1 cellular context compared by ENCODE assay signal in the genomic region with DNA sequence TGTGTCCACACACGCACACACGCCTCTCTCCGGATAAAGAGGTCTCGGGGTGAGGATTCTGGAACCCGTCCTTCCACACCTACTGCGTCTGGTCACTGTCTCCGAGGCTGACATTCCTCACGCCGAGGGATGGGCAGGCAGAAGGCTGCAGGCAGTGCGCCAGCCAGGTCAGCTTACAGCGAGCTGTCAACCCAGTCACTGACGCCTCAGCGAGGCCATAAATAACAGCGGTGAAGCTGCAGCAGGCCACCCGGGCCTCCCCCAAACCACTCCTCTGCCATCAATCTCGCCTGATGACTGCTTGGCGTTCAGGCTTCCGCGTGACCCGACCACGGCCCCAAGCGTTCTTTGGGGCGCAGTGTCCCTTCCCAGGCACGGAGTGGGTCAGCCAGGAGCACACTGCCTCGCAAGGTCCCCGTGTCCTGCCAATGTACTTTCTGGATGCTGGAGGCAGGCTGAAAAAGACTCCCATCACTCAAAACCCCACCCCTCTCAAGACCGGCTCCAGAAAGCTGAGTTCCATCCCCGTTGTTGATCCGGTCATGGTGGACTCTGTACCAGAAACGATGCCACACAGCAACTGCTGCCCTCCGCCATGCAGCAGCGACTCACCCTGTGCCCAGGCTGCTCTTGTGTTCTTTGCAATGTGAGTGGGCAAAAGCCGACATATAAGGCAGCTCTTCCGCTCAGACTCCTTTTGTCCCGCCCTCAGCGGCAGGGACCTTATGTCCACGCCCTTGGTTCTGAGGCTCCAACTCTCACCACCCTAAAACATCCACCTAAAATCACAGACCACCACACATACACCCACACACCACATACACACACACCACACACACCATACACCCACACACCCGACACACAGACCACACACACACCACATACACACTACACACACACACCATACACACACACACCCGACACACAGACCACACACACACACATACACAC.
A peak's percentile ranks its signal among the peaks of the same experiment; 100 is the strongest.
TF ChIP-seq lines count a peak whose summit lies in the region.

No MANE protein-coding gene starts in this region.

TF ChIP-seq in K562, 482 proteins besides CTCF, POLR2A, EP300 and RAD21 (continued from another document and continues in another):
- no peak for TF ChIP-seq ATF1 (CRISPR knock-in tag; IDR thresholded peaks at IDR 0.05)
- TF ChIP-seq ATF1 (tag; IDR thresholded peaks at IDR 0.05), result peak; percentile 81
- no peak for TF ChIP-seq GTF2A2 (tag; IDR thresholded peaks at IDR 0.05)
- no peak for TF ChIP-seq CC2D1A (IDR thresholded peaks at IDR 0.05)
- peak; percentile 74 for TF ChIP-seq CHD4 (IDR thresholded peaks at IDR 0.05; ENCODE audit: insufficient read depth, insufficient replicate concordance, low read depth, low read length, poor library complexity, severe bottlenecking)
- TF ChIP-seq NFIC (IDR thresholded peaks at IDR 0.05), result peak; percentile 81
- 0 out of 2 replicates have a peak, but pooled peaks have one; percentile 13 for TF ChIP-seq RAD51 (IDR thresholded peaks at IDR 0.05; ENCODE audit: borderline replicate concordance, low read depth)
- peak; percentile 73; the same call in 1 of the 2 replicates for TF ChIP-seq SP1 (CRISPR knock-in tag; IDR thresholded peaks at IDR 0.05)
- no peak for TF ChIP-seq ZSCAN32 (CRISPR knock-in tag; IDR thresholded peaks at IDR 0.05)
- no peak for TF ChIP-seq BRCA1 (IDR thresholded peaks at IDR 0.05)
- no peak for TF ChIP-seq BRCA1 (CRISPR knock-in tag; IDR thresholded peaks at IDR 0.05)
- no peak for TF ChIP-seq NFRKB (IDR thresholded peaks at IDR 0.05; ENCODE audit: low read depth)
- TF ChIP-seq ESRRA (IDR thresholded peaks at IDR 0.05; ENCODE audit: borderline replicate concordance, low read depth), result peak; percentile 61; the same call in 1 of the 2 replicates
- TF ChIP-seq, protein P1, sequence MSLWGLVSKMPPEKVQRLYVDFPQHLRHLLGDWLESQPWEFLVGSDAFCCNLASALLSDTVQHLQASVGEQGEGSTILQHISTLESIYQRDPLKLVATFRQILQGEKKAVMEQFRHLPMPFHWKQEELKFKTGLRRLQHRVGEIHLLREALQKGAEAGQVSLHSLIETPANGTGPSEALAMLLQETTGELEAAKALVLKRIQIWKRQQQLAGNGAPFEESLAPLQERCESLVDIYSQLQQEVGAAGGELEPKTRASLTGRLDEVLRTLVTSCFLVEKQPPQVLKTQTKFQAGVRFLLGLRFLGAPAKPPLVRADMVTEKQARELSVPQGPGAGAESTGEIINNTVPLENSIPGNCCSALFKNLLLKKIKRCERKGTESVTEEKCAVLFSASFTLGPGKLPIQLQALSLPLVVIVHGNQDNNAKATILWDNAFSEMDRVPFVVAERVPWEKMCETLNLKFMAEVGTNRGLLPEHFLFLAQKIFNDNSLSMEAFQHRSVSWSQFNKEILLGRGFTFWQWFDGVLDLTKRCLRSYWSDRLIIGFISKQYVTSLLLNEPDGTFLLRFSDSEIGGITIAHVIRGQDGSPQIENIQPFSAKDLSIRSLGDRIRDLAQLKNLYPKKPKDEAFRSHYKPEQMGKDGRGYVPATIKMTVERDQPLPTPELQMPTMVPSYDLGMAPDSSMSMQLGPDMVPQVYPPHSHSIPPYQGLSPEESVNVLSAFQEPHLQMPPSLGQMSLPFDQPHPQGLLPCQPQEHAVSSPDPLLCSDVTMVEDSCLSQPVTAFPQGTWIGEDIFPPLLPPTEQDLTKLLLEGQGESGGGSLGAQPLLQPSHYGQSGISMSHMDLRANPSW (CRISPR knock-in tag; IDR thresholded peaks at IDR 0.05), result no peak; the same call in 1 of the 2 replicates
- TF ChIP-seq CXXC5 (CRISPR knock-in tag; IDR thresholded peaks at IDR 0.05), result peak; percentile 91
- peak; percentile 54; the same call in 1 of the 2 replicates for TF ChIP-seq NCOR1 (IDR thresholded peaks at IDR 0.05)
- peak; percentile 74 for TF ChIP-seq PBX2 (CRISPR knock-in tag; IDR thresholded peaks at IDR 0.05; ENCODE audit: low read depth)
- TF ChIP-seq PBX2 (tag; conservative IDR thresholded peaks at IDR 0.05; ENCODE audit: low read depth), result peak; percentile 99
- TF ChIP-seq E2F6 (IDR thresholded peaks at IDR 0.05; ENCODE audit: borderline replicate concordance in 1 of 2, extremely low read depth in 1 of 2, insufficient read depth in 1 of 2, insufficient read length in 1 of 2, low read depth in 1 of 2, low read length in 1 of 2, poor library complexity in 1 of 2, severe bottlenecking in 1 of 2), result peak; percentile 26 to 41
- peak; percentile 41; the same call in 1 of the 2 replicates for TF ChIP-seq POLR2AphosphoS5 (IDR thresholded peaks at IDR 0.05; ENCODE audit: control insufficient read depth, insufficient read depth, low read depth, low read length)
- peak; percentile 25; the same call in 1 of the 2 replicates for TF ChIP-seq ARID4B (CRISPR knock-in tag; IDR thresholded peaks at IDR 0.05)
- peak; percentile 19; the same call in 1 of the 2 replicates for TF ChIP-seq GATAD2A (IDR thresholded peaks at IDR 0.05)
- TF ChIP-seq, protein P2, sequence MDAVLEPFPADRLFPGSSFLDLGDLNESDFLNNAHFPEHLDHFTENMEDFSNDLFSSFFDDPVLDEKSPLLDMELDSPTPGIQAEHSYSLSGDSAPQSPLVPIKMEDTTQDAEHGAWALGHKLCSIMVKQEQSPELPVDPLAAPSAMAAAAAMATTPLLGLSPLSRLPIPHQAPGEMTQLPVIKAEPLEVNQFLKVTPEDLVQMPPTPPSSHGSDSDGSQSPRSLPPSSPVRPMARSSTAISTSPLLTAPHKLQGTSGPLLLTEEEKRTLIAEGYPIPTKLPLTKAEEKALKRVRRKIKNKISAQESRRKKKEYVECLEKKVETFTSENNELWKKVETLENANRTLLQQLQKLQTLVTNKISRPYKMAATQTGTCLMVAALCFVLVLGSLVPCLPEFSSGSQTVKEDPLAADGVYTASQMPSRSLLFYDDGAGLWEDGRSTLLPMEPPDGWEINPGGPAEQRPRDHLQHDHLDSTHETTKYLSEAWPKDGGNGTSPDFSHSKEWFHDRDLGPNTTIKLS (IDR thresholded peaks at IDR 0.05; ENCODE audit: borderline replicate concordance, low read depth), result 0 out of 2 replicates have a peak, but pooled peaks have one; percentile 27
- peak; percentile 15; the same call in 1 of the 2 replicates for TF ChIP-seq ZKSCAN1 (IDR thresholded peaks at IDR 0.05; ENCODE audit: low read depth, low read length)
- TF ChIP-seq, protein P3, sequence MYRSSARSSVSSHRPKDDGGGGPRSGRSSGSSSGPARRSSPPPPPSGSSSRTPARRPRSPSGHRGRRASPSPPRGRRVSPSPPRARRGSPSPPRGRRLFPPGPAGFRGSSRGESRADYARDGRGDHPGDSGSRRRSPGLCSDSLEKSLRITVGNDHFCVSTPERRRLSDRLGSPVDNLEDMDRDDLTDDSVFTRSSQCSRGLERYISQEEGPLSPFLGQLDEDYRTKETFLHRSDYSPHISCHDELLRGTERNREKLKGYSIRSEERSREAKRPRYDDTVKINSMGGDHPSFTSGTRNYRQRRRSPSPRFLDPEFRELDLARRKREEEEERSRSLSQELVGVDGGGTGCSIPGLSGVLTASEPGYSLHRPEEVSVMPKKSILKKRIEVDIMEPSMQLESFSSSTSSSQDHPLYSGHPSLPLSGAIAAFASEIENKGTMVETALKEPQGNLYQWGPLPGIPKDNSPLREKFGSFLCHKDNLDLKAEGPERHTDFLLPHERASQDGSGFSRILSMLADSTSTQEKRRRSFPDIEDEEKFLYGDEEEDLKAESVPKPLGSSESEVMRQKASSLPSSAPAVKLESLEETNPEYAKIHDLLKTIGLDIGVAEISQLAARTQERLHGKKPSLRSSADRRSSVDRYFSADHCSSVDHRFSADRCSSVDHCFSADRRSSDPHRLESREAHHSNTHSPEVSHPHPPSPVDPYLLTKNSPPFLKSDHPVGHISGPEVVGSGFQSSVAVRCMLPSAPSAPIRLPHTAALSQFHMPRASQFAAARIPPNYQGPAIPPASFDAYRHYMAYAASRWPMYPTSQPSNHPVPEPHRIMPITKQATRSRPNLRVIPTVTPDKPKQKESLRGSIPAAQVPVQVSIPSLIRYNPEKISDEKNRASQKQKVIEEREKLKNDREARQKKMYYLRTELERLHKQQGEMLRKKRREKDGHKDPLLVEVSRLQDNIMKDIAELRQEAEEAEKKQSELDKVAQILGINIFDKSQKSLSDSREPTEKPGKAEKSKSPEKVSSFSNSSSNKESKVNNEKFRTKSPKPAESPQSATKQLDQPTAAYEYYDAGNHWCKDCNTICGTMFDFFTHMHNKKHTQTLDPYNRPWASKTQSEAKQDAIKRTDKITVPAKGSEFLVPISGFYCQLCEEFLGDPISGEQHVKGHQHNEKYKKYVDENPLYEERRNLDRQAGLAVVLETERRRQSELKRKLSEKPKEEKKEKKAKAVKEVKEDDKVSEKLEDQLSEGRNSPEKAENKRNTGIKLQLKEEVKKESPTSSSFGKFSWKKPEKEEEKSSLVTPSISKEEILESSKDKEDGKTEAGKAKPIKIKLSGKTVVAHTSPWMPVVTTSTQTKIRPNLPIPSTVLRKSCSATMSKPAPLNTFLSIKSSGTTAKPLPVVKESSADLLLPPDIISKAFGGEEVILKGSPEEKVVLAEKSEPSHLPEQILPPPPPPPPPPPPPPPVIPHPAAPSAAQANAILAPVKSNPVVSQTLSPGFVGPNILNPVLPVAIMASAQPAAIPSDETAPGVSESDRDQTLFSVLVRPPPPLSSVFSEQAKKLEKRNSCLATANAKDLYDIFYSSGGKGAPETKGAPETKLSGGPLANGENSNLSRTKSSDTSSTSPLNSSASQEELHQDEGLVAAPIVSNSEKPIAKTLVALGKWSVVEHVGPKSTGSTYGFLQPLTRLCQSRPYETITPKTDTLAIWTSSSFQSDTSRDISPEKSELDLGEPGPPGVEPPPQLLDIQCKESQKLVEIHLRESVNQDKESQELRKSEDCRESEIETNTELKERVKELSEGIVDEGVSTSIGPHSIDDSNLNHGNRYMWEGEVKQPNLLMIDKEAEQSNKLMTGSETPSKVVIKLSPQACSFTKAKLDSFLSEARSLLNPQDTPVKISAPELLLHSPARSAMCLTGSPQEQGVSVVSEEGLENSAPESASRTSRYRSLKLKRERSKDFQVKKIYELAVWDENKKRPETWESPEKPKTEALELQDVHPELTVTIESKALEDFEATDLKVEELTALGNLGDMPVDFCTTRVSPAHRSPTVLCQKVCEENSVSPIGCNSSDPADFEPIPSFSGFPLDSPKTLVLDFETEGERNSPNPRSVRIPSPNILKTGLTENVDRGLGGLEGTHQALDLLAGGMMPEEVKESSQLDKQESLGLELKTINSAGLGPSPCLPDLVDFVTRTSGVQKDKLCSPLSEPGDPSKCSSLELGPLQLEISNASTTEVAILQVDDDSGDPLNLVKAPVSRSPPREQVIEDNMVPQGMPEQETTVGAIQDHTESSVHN (IDR thresholded peaks at IDR 0.05; ENCODE audit: borderline replicate concordance in 1 of 2, low read depth in 1 of 2), result peak in 1 of 2 experiments; percentile 69; a peak in 2 of 4 replicates
- no peak for TF ChIP-seq ZNF24 (IDR thresholded peaks at IDR 0.05)
- TF ChIP-seq GABPA (tag; conservative IDR thresholded peaks at IDR 0.05; ENCODE audit: low read depth), result peak; percentile 31; the same call in 1 of the 2 replicates
- TF ChIP-seq POLR2G (IDR thresholded peaks at IDR 0.05; ENCODE audit: low read depth, low read length), result peak; percentile 67
- peak; percentile 66 for TF ChIP-seq MAX (CRISPR knock-in tag; IDR thresholded peaks at IDR 0.05)
- TF ChIP-seq TRIM24 (IDR thresholded peaks at IDR 0.05), result 0 out of 4 replicates have a peak, but pooled peaks of 1 of the 2 experiments have one; percentile 28
- TF ChIP-seq SOX6 (IDR thresholded peaks at IDR 0.05), result peak; percentile 75; the same call in 1 of the 2 replicates
- TF ChIP-seq TEAD1 (CRISPR knock-in tag; IDR thresholded peaks at IDR 0.05), result peak; percentile 80 to 81; a peak in 3 of 4 replicates
